ENCODE assay signal across 8 cellular contexts in genomic region chr2:121076885-121077549, GRCh38.
DNase-seq lines count a peak whose midpoint lies in the region; ATAC-seq, FAIRE-seq and TF ChIP-seq lines count a peak whose summit lies in the region.

No MANE protein-coding gene starts in this region.

- H3K4me1 ChIP-seq in esophagus squamous epithelium, result peaks cover 0 to 27% (median 17%) of the 10 kb centered on the region in 3 donors
- H3K4me1 ChIP-seq in neutrophil (ENCODE audit: control insufficient read depth in 1 of 2, insufficient read depth in 1 of 2, low read depth in 1 of 2, low read length in 1 of 2), result no peaks in the 10 kb centered on the region

- 31 to 48% methylated on average over 3 to 19 of the region's 26 CpGs for WGBS in esophagus squamous epithelium, 2 donors

- H3K36me3 ChIP-seq in esophagus squamous epithelium, result no peaks in the 10 kb centered on the region
- H3K36me3 ChIP-seq in neutrophil, result no peaks in the 10 kb centered on the region

- H3K4me1 Mint-ChIP-seq in activated CD8-positive, alpha-beta memory T cell treated with anti-CD3 and anti-CD28 coated beads, Interleukin-2, amount 10 ng/mL, durations not matched to agents 7 days and 5 days, result no peaks in the 10 kb centered on the region

- H3K36me3 Mint-ChIP-seq in activated CD8-positive, alpha-beta memory T cell treated with anti-CD3 and anti-CD28 coated beads, Interleukin-2, amount 10 ng/mL, durations not matched to agents 7 days and 5 days, result no peaks in the 10 kb centered on the region

- H3K4me3 Mint-ChIP-seq in activated CD8-positive, alpha-beta memory T cell treated with anti-CD3 and anti-CD28 coated beads, Interleukin-2, amount 10 ng/mL, durations not matched to agents 7 days and 5 days, result no peak overlapping the region

- H3K27me3 ChIP-seq in esophagus squamous epithelium (peaks cover 0 to 95% (median 0%) of the 10 kb centered on the region in 4 donors), neutrophil (peaks cover 55% of the 10 kb centered on the region)

- FAIRE-seq in urothelium cell line (lab: Jason Lieb, UNC), result peak; percentile 92

- ATAC-seq in HG02623 (IDR thresholded peaks at IDR 0.05; ENCODE audit: unreplicated experiment), result peak; percentile 47
- peak; percentile 43 for ATAC-seq in activated CD8-positive, alpha-beta memory T cell treated with anti-CD3 and anti-CD28 coated beads, Interleukin-2, amount 10 ng/mL, durations not matched to agents 7 days and 5 days
- no peak for ATAC-seq in GM19455 (IDR thresholded peaks at IDR 0.05; ENCODE audit: unreplicated experiment)

- H3K27ac Mint-ChIP-seq in activated CD8-positive, alpha-beta memory T cell treated with anti-CD3 and anti-CD28 coated beads, Interleukin-2, amount 10 ng/mL, durations not matched to agents 7 days and 5 days, result no peak overlapping the region

- no peak for TF ChIP-seq POLR2A in esophagus squamous epithelium (IDR thresholded peaks at IDR 0.05)

- H3K27ac ChIP-seq in esophagus squamous epithelium, result no peak overlapping the region
- H3K27ac ChIP-seq in neutrophil, result no peak overlapping the region

- no peaks in the 10 kb centered on the region for H3K9me3 Mint-ChIP-seq in activated CD8-positive, alpha-beta memory T cell treated with anti-CD3 and anti-CD28 coated beads, Interleukin-2, amount 10 ng/mL, durations not matched to agents 7 days and 5 days (ENCODE audit: low read depth)

- DNase-seq in GDM1 (lab: John Stamatoyannopoulos, UW) (peak; percentile 21), NCI-H748 (lab: John Stamatoyannopoulos, UW; ENCODE audit: unreplicated experiment) (peak; percentile 51), esophagus squamous epithelium (lab: John Stamatoyannopoulos, UW) (no peak), urothelium cell line (ENCODE audit: low spot score) (peak; percentile 89)
- peak; percentile 76 for DNase-seq in activated CD8-positive, alpha-beta memory T cell treated with anti-CD3 and anti-CD28 coated beads, Interleukin-2, amount 10 ng/mL, durations not matched to agents 7 days and 5 days

- TF ChIP-seq CTCF in esophagus squamous epithelium (IDR thresholded peaks at IDR 0.05) (peak; percentile 53 to 90 (median 83)), neutrophil (IDR thresholded peaks at IDR 0.05) (peak; percentile 90)

- CTCF ChIA-PET in activated CD8-positive, alpha-beta memory T cell treated with anti-CD3 and anti-CD28 coated beads, Interleukin-2, amount 10 ng/mL, durations not matched to agents 7 days and 5 days (lab: Charles Lee), result interaction anchor here (0.6 to 4.2 kb wide), 7 partner anchors 9 to 629 kb away, joined by 3 to 19 read pairs (median 4); no protein-coding TSS in a partner anchor

- no peaks in the 10 kb centered on the region for H3K9me3 ChIP-seq in esophagus squamous epithelium
- no peaks in the 10 kb centered on the region for H3K9me3 ChIP-seq in neutrophil

- intact Hi-C loops in esophagus squamous epithelium (cut with DNase I), result no loop called here

- H3K4me3 ChIP-seq in esophagus squamous epithelium, result no peak overlapping the region
- no peak overlapping the region for H3K4me3 ChIP-seq in neutrophil (ENCODE audit: low read depth in 1 of 2, low read length in 1 of 2)

- peaks cover 25% of the 10 kb centered on the region for H3K27me3 Mint-ChIP-seq in activated CD8-positive, alpha-beta memory T cell treated with anti-CD3 and anti-CD28 coated beads, Interleukin-2, amount 10 ng/mL, durations not matched to agents 7 days and 5 days
